ENCODE assay signal across 9 cellular contexts in genomic region chr14:85934123-85934885, GRCh38.
DNase-seq lines count a peak whose midpoint lies in the region; ATAC-seq and TF ChIP-seq lines count a peak whose summit lies in the region.
"Had no signal": no experiment of that assay in that cellular context is flagged by ENCODE, and none has a peak within 500 bp of the region (broad histone marks: within the 10 kb centered on the region; RNA-seq: fewer than 3 reads in every experiment).

No MANE protein-coding gene starts in this region.

- peak; percentile 4 for DNase-seq in AG10803 (ENCODE audit: low read depth)
- DNase-seq in NOMO-1 treated with dmso at 0.1 percent for 144 hours (lab: John Stamatoyannopoulos, UW; ENCODE audit: unreplicated experiment) = peak; percentile 6
- DNase-seq in activated T-cell treated with anti-CD3 and anti-CD28 coated beads for 1 hour (ENCODE audit: low read depth) = peak; percentile 25
- peak; percentile 68 for DNase-seq in fibroblast of villous mesenchyme (ENCODE audit: low read depth)
- DNase-seq in stimulated activated CD4-positive, alpha-beta T cell treated with anti-CD3 and anti-CD28 coated beads, Interleukin-12 subunit alpha, Interleukin-12 subunit beta, amount 100 ng/mL, for 48 hours (ENCODE audit: low read depth in 2 of 3, low spot score in 1 of 3) = peak; percentile 20 to 40 (median 29)
- no peak for DNase-seq in amniotic stem cell (lab: John Stamatoyannopoulos, UW)
- DNase-seq: pancreas had no signal

- TF ChIP-seq CTCF in AG10803 (conservative IDR thresholded peaks at IDR 0.05; ENCODE audit: low read length) (no peak), fibroblast of villous mesenchyme (IDR thresholded peaks at IDR 0.05; ENCODE audit: insufficient read depth, low read depth, low read length) (no peak)

- ATAC-seq in GM18873 (IDR thresholded peaks at IDR 0.05; ENCODE audit: low FRiP score, unreplicated experiment) (peak; percentile 79), HG03103 (IDR thresholded peaks at IDR 0.05; ENCODE audit: low read depth, unreplicated experiment) (peak; percentile 92)

- H3K4me3 ChIP-seq in AG10803 (ENCODE audit: low read length) (peak overlapping the region; percentile 34), fibroblast of villous mesenchyme (ENCODE audit: low read depth, low read length) (peak overlapping the region; percentile 58)
